9 cellular contexts compared by ENCODE assay signal in the genomic region with DNA sequence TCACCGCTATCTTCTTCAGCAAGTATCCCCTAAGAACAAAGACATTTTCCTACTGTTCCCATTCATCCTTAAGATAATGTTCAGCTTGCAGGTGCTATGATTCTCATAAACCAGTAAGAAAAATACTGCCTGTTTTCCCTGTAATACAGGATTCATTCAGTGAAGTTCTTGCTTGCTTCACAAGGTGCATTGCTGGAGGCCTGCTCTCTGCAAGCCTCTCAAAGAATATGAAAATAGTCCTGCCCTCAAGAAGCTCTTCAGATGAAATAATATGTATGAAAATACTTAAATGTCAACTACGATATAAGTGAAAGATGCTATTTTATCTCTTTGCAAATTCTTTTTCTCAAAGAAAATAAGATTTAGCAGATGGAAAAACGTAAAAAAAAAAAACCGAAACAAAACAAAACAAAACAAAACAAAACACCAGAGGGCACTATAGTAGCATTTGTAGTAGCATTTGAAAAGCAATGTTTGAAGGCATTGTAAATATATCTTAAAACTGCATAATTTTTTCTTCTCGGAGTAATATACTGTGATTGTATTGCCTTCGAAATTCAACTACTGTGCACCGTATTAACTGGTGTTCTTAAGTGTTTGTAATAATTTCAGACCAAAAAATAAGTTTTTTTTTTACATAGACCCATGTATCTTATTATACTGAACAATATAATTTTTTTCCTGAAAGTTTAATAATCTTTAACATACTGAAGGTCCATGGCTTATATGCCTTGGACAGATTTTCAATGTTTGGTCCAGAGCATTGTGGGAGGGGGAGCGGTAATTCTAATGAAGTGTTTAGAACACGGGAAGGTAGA. TPM values are rescaled to one million over a fixed set of nuclear protein-coding genes. Genes with fewer than 3 reads are reported as not detected.
DNase-seq lines count a peak whose midpoint lies in the region; ATAC-seq and TF ChIP-seq lines count a peak whose summit lies in the region.
"Had no signal": no experiment of that assay in that cellular context is flagged by ENCODE, and none has a peak within 500 bp of the region (broad histone marks: within the 10 kb centered on the region; RNA-seq: fewer than 3 reads in every experiment).

No MANE protein-coding gene starts in this region.

- H3K27ac ChIP-seq in SU-DHL-6 (ENCODE audit: low read depth, low read length), result no peak overlapping the region

- H4K20me1 ChIP-seq in SU-DHL-6 (ENCODE audit: low read depth, low read length), result no peaks in the 10 kb centered on the region

- H3K79me2 ChIP-seq in SU-DHL-6 (ENCODE audit: insufficient read depth, low read length), result no peaks in the 10 kb centered on the region

- H3K36me3 ChIP-seq in BE2C (no peaks in the 10 kb centered on the region), SU-DHL-6 (ENCODE audit: low read length) (no peaks in the 10 kb centered on the region)

- H2AFZ ChIP-seq in SU-DHL-6 (ENCODE audit: low read depth, low read length, severe bottlenecking), result no peak overlapping the region

- TF ChIP-seq CTCF in BE2C (IDR thresholded peaks at IDR 0.05; ENCODE audit: low read depth, low read length) (peak; percentile 30; the same call in 1 of the 2 replicates), HFF-Myc (IDR thresholded peaks at IDR 0.05; ENCODE audit: low read depth, low read length, missing control alignments) (no peak), SU-DHL-6 (IDR thresholded peaks at IDR 0.05; ENCODE audit: insufficient read depth, low read length, poor library complexity, severe bottlenecking) (no peak)

- H3K9ac ChIP-seq in SU-DHL-6 (ENCODE audit: low read length), result no peak overlapping the region

- no peaks in the 10 kb centered on the region for H3K9me2 ChIP-seq in SU-DHL-6 (replicated peaks; ENCODE audit: insufficient read depth, low read length)

- H3K9me3 ChIP-seq in BE2C, result no peaks in the 10 kb centered on the region
- H3K9me3 ChIP-seq in SU-DHL-6 (ENCODE audit: insufficient read depth, low read length), result no peaks in the 10 kb centered on the region

- no peaks in the 10 kb centered on the region for H3F3A ChIP-seq in SU-DHL-6 (ENCODE audit: insufficient read depth)

- ATAC-seq in GM21367 (IDR thresholded peaks at IDR 0.05; ENCODE audit: unreplicated experiment) (no peak), HG02884 (IDR thresholded peaks at IDR 0.05; ENCODE audit: unreplicated experiment) (no peak), GM21528 (IDR thresholded peaks at IDR 0.05; ENCODE audit: low FRiP score, unreplicated experiment) (no peak)

- H3K4me2 ChIP-seq in SU-DHL-6 (ENCODE audit: low read depth, low read length, poor library complexity, severe bottlenecking), result peak overlapping the region; percentile 17

- DNase-seq in BE2C, result no peak
- peak; percentile 17 for DNase-seq in HFF-Myc (ENCODE audit: extremely low read depth, low read depth)
- peak; percentile 7 for DNase-seq in kidney glomerular epithelial cell (lab: John Stamatoyannopoulos, UW)
- no peak for DNase-seq in hepatic stellate cell (ENCODE audit: low spot score)
- DNase-seq: glutamatergic neuron had no signal

- H3K4me3 ChIP-seq in BE2C (ENCODE audit: low read depth, low read length) (no peak overlapping the region), HFF-Myc (replicated peaks; ENCODE audit: low read depth, low read length) (no peak overlapping the region), SU-DHL-6 (ENCODE audit: insufficient read depth, low read length, poor library complexity, severe bottlenecking) (no peak overlapping the region)

- no peaks in the 10 kb centered on the region for H3K4me1 ChIP-seq in BE2C

- no peaks in the 10 kb centered on the region for H3K27me3 ChIP-seq in BE2C
- H3K27me3 ChIP-seq in SU-DHL-6 (ENCODE audit: low read length), result no peaks in the 10 kb centered on the region

RNA-seq across cellular contexts. Expression of gene ADH4, which starts 26.0 kb away (rescaled TPM):
- not detected for polyA plus RNA-seq in BE2C (2012; ENCODE audit: insufficient read depth, insufficient read length, low read depth)

RNA-seq across cellular contexts. Expression of gene ADH5, which starts 29.5 kb away (rescaled TPM):
- 102 TPM for polyA plus RNA-seq in BE2C (2012; ENCODE audit: insufficient read depth, insufficient read length, low read depth)

Comparison
In these comparisons a context has a peak if more than half of its experiments do, and no peak if none do; other contexts are left out.
1. DNase-seq: peak in HFF-Myc (single experiment) and kidney glomerular epithelial cell (single experiment); none in BE2C (single experiment) and hepatic stellate cell (single experiment).